21 cellular contexts compared by ENCODE assay signal in genomic region chr11:12251651-12252560, GRCh38.
DNase-seq lines count a peak whose midpoint lies in the region; ATAC-seq and TF ChIP-seq lines count a peak whose summit lies in the region.
"Had no signal": no experiment of that assay in that cellular context is flagged by ENCODE, and none has a peak within 500 bp of the region (broad histone marks: within the 10 kb centered on the region; RNA-seq: fewer than 3 reads in every experiment).

No MANE protein-coding gene starts in this region.

- no peaks in the 10 kb centered on the region for H3K79me2 ChIP-seq in GM23338 (replicated peaks; ENCODE audit: insufficient read depth)

- no peaks in the 10 kb centered on the region for H3K9me3 Mint-ChIP-seq in GM23338
- no peaks in the 10 kb centered on the region for H3K9me3 Mint-ChIP-seq in activated T-cell treated with anti-CD3 and anti-CD28 coated beads, Interleukin-2, amount 50 U/mL, for 72 hours
- H3K9me3 Mint-ChIP-seq: activated T-helper 1 cell treated with anti-CD3 and anti-CD28 coated beads, Interleukin-12 subunit alpha, Interleukin-12 subunit beta, Interleukin-2, Interleukin-4 antibody, amounts not matched to agents 30 ng/mL and 10 ng/mL and 1 ng/mL, durations not matched to agents 14 hours and 24 hours and 36 hours had no signal

- CTCF ChIA-PET in RWPE1 (lab: Yijun Ruan, JAX) = interaction anchor here (0.7 to 2.0 kb wide), 2 partner anchors 25 to 30 kb away, joined by 3 to 8 read pairs; no protein-coding TSS in a partner anchor

- H3K4me2 ChIP-seq in GM23338 = no peak overlapping the region; the same call in 1 of the 2 replicates

- no peak overlapping the region for H3K4me3 ChIP-seq in GM23338
- no peak overlapping the region for H3K4me3 ChIP-seq in heart right ventricle
- H3K4me3 ChIP-seq: HAP-1, sigmoid colon, transverse colon had no signal

- peaks cover 2% of the 10 kb centered on the region for H3K27me3 Mint-ChIP-seq in GM23338 (ENCODE audit: insufficient read depth, low read depth, poor library complexity)
- H3K27me3 Mint-ChIP-seq in activated T-cell treated with anti-CD3 and anti-CD28 coated beads, Interleukin-2, amount 50 U/mL, for 72 hours (ENCODE audit: low read depth) = no peaks in the 10 kb centered on the region
- H3K27me3 Mint-ChIP-seq: activated naive CD8-positive, alpha-beta T cell had no signal

- H3K27ac ChIP-seq in GM23338 (ENCODE audit: low read depth) (no peak overlapping the region), RWPE1 (peak overlapping the region; percentile 23), heart right ventricle (no peak overlapping the region)
- H3K27ac ChIP-seq: sigmoid colon had no signal

- POLR2A ChIA-PET in RWPE1 (lab: Yijun Ruan, JAX; ENCODE audit: low non-redundant PET) = no interaction called here

- no peak overlapping the region for H3K4me3 Mint-ChIP-seq in GM23338
- H3K4me3 Mint-ChIP-seq in activated T-cell treated with anti-CD3 and anti-CD28 coated beads, Interleukin-2, amount 50 U/mL, for 72 hours = no peak overlapping the region
- H3K4me3 Mint-ChIP-seq: activated naive CD8-positive, alpha-beta T cell; activated T-helper 1 cell treated with anti-CD3 and anti-CD28 coated beads, Interleukin-12 subunit alpha, Interleukin-12 subunit beta, Interleukin-2, Interleukin-4 antibody, amounts not matched to agents 30 ng/mL and 10 ng/mL and 1 ng/mL, durations not matched to agents 14 hours and 24 hours and 36 hours had no signal

- no peaks in the 10 kb centered on the region; the same call in 1 of the 2 replicates for H3K9me2 ChIP-seq in GM23338 (ENCODE audit: insufficient read depth)

- H3K36me3 Mint-ChIP-seq in GM23338 (ENCODE audit: low read depth) = no peaks in the 10 kb centered on the region
- H3K36me3 Mint-ChIP-seq in activated T-cell treated with anti-CD3 and anti-CD28 coated beads, Interleukin-2, amount 50 U/mL, for 72 hours (ENCODE audit: insufficient read depth in 2 of 2) = peaks cover 0 to 14% of the 10 kb centered on the region in 2 donors

- no peak overlapping the region for H3K27ac Mint-ChIP-seq in GM23338
- no peak overlapping the region for H3K27ac Mint-ChIP-seq in activated T-cell treated with anti-CD3 and anti-CD28 coated beads, Interleukin-2, amount 50 U/mL, for 72 hours
- H3K27ac Mint-ChIP-seq: activated naive CD8-positive, alpha-beta T cell; activated T-helper 1 cell treated with anti-CD3 and anti-CD28 coated beads, Interleukin-12 subunit alpha, Interleukin-12 subunit beta, Interleukin-2, Interleukin-4 antibody, amounts not matched to agents 30 ng/mL and 10 ng/mL and 1 ng/mL, durations not matched to agents 14 hours and 24 hours and 36 hours had no signal

- peak; percentile 54 for ATAC-seq in GM23338
- ATAC-seq in activated T-cell treated with anti-CD3 and anti-CD28 coated beads, Interleukin-2, amount 50 U/mL, for 72 hours (replicated peaks in 1 of 2) = no peak
- no peak for ATAC-seq in heart right ventricle
- ATAC-seq: SK-N-SH treated with all-trans-retinoic acid at 6 μM for 48 hours had no signal

- H3K27me3 ChIP-seq in GM23338 (ENCODE audit: insufficient read depth) (no peaks in the 10 kb centered on the region), heart right ventricle (no peaks in the 10 kb centered on the region)
- H3K27me3 ChIP-seq: sigmoid colon, transverse colon had no signal

- H3K9me3 ChIP-seq in heart right ventricle = no peaks in the 10 kb centered on the region
- H3K9me3 ChIP-seq: HAP-1, sigmoid colon, transverse colon had no signal

- intact Hi-C loops in heart right ventricle (cut with DNase I) = loop anchor here in 1 of 10 donors (5.0 kb wide), 1 partner anchor 180 kb away; no protein-coding TSS in a partner anchor

- H3F3A ChIP-seq in GM23338 (replicated peaks; ENCODE audit: low read depth) = no peaks in the 10 kb centered on the region

- TF ChIP-seq CTCF in GM23338 (conservative IDR thresholded peaks at IDR 0.05; ENCODE audit: low read depth in 2 of 2) (no peak), RWPE1 (conservative IDR thresholded peaks at IDR 0.05; ENCODE audit: low read depth) (no peak), heart right ventricle (IDR thresholded peaks at IDR 0.05) (no peak)

- no peaks in the 10 kb centered on the region for H3K36me3 ChIP-seq in GM23338 (ENCODE audit: insufficient read depth)
- peaks cover 0 to 72% (median 10%) of the 10 kb centered on the region in 9 donors for H3K36me3 ChIP-seq in heart right ventricle
- H3K36me3 ChIP-seq: HAP-1 had no signal

- 59 to 79% methylated on average over 5 of the region's 5 CpGs for WGBS in heart right ventricle, 2 donors

- H2AFZ ChIP-seq in GM23338 = peak overlapping the region; percentile 38; the same call in 1 of the 2 replicates

- H3K4me1 ChIP-seq in GM23338 (ENCODE audit: insufficient read depth) (peaks cover 5% of the 10 kb centered on the region), heart right ventricle (peaks cover 4 to 35% (median 24%) of the 10 kb centered on the region in 9 donors)
- H3K4me1 ChIP-seq: HAP-1 had no signal

- H3K4me1 Mint-ChIP-seq in GM23338 = peaks cover 26% of the 10 kb centered on the region
- H3K4me1 Mint-ChIP-seq in activated T-cell treated with anti-CD3 and anti-CD28 coated beads, Interleukin-2, amount 50 U/mL, for 72 hours (ENCODE audit: low read depth) = no peaks in the 10 kb centered on the region

- H4K20me1 ChIP-seq in GM23338 (replicated peaks; ENCODE audit: insufficient read depth) = no peaks in the 10 kb centered on the region

- DNase-seq in COR-L47 (lab: John Stamatoyannopoulos, UW) (peak; percentile 83), GM23338 (ENCODE audit: low spot score) (peak; percentile 9), RWPE1 (ENCODE audit: low spot score) (no peak), left kidney (ENCODE audit: low read depth, low spot score) (peak; percentile 18), NCI-H1436 treated with DMSO at 0.1 percent for 48 hours (lab: John Stamatoyannopoulos, UW) (no peak), NCI-H446 (lab: John Stamatoyannopoulos, UW) (no peak), heart right ventricle (no peak)
- no peak for DNase-seq in activated T-cell treated with anti-CD3 and anti-CD28 coated beads, Interleukin-2, amount 50 U/mL, for 72 hours
- DNase-seq: activated CD4-positive, alpha-beta T cell treated with anti-CD3 and anti-CD28 coated beads for 1 hour; activated CD8-positive, alpha-beta memory T cell treated with anti-CD3 and anti-CD28 coated beads for 24 hours; hippocampal formation; NCI-H1694 treated with DMSO at 0.1 percent for 48 hours; NCI-H510A; sigmoid colon; stimulated activated naive CD4-positive, alpha-beta T cell; T1000; transverse colon had no signal

TF ChIP-seq in GM23338, 12 proteins besides CTCF, POLR2A, EP300 and RAD21 (continues in another document):
- TF ChIP-seq NANOG (IDR thresholded peaks at IDR 0.05; ENCODE audit: borderline replicate concordance) (no peak), ZNF331 (CRISPR knock-in tag; IDR thresholded peaks at IDR 0.05; ENCODE audit: low read depth) (no peak), CREB1 (CRISPR knock-in tag; IDR thresholded peaks at IDR 0.05; ENCODE audit: low read depth) (no peak), EZH2phosphoT487 (IDR thresholded peaks at IDR 0.05; ENCODE audit: unreplicated experiment) (no peak), ZNF114 (CRISPR knock-in tag; IDR thresholded peaks at IDR 0.05) (no peak)

Comparison
In these comparisons a context has a peak if more than half of its experiments do, and no peak if none do; other contexts are left out.
1. DNase-seq: peak in COR-L47 (single experiment), GM23338 (single experiment) and left kidney (single experiment); none in RWPE1 (single experiment), NCI-H1436 treated with DMSO at 0.1 percent for 48 hours (single experiment), activated T-cell treated with anti-CD3 and anti-CD28 coated beads, Interleukin-2, amount 50 U/mL, for 72 hours (0 of 2), NCI-H446 (0 of 2) and heart right ventricle (0 of 2).